ENCODE assay signal across 12 cellular contexts in the genomic region with DNA sequence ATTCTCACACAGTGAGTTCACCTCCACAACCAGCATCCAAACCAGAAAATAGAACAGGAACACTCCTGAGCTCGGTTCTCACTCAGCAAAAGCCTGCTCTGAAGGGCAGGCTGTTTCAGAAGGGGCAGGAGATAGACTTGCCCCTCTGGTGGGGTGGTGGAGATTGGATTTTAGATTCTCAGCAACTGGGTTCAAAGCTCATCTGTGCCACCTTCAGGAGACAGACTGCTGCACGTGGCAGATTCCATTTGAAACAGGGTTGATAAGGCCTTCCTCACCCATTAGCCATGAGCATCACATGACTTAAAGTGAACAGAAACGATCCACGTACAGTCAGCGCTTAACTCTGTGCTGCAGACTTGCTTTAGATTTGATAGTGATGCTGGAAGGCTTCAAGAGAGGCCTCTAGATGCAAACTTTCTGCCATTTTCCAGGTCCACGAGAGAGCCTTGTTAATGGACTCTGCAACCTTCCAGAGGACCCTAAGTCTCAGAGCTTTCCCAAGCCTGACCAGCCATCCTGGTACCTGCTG. TPM values are rescaled to one million over a fixed set of nuclear protein-coding genes. Genes with fewer than 3 reads are reported as not detected.
A peak's percentile ranks its signal among the peaks of the same experiment; 100 is the strongest.
DNase-seq lines count a peak whose midpoint lies in the region; ATAC-seq, FAIRE-seq and TF ChIP-seq lines count a peak whose summit lies in the region.
"Had no signal": no experiment of that assay in that cellular context is flagged by ENCODE, and none has a peak within 500 bp of the region (broad histone marks: within the 10 kb centered on the region; RNA-seq: fewer than 3 reads in every experiment).

No MANE protein-coding gene starts in this region.

- no peak for ATAC-seq in IMR-90 (ENCODE audit: low read depth)
- no peak for ATAC-seq in K562
- no peak for ATAC-seq in GM21786 (IDR thresholded peaks at IDR 0.05; ENCODE audit: unreplicated experiment)
- ATAC-seq: activated CD8-positive, alpha-beta T cell treated with anti-CD3 and anti-CD28 coated beads for 36 hours had no signal

- intact Hi-C loops in IMR-90 (cut with micrococcal nuclease), result loop anchor here (5.0 kb wide), 1 partner anchor 95 kb away; no protein-coding TSS in a partner anchor
- intact Hi-C loops in K562 (cut with micrococcal nuclease), result no loop called here

- H3K36me3 ChIP-seq in GM06990 (ENCODE audit: control insufficient read depth, insufficient read depth, low read length) (no peaks in the 10 kb centered on the region), IMR-90 (ENCODE audit: control insufficient read depth, insufficient read depth, low read length) (no peaks in the 10 kb centered on the region), K562 (ENCODE audit: control insufficient read depth, insufficient read depth, low read length) (no peaks in the 10 kb centered on the region), neural progenitor cell (no peaks in the 10 kb centered on the region)
- H3K36me3 ChIP-seq: neutrophil, stomach had no signal

- peaks cover 13% of the 10 kb centered on the region for H3K27me3 Mint-ChIP-seq in neural progenitor cell (ENCODE audit: insufficient read depth, low read depth)
- H3K27me3 Mint-ChIP-seq: activated CD8-positive, alpha-beta T cell treated with anti-CD3 and anti-CD28 coated beads for 36 hours had no signal

- H2BK5ac ChIP-seq in IMR-90 (ENCODE audit: low read depth, low read length, poor library complexity, severe bottlenecking), result no peak overlapping the region

- H3K36me3 Mint-ChIP-seq in neural progenitor cell, result no peaks in the 10 kb centered on the region
- H3K36me3 Mint-ChIP-seq: activated naive CD8-positive, alpha-beta T cell treated with anti-CD3 and anti-CD28 coated beads for 36 hours had no signal

- no peak for FAIRE-seq in K562 (lab: Jason Lieb, UNC)

- H3K4ac ChIP-seq in IMR-90 (ENCODE audit: low read depth, low read length), result no peak overlapping the region

- H3F3A ChIP-seq in neural progenitor cell (ENCODE audit: low read depth), result no peaks in the 10 kb centered on the region

- TF ChIP-seq POLR2A in IMR-90 (IDR thresholded peaks at IDR 0.05; ENCODE audit: low read depth, low read length) (no peak), K562 (conservative IDR thresholded peaks at IDR 0.05) (no peak)

- H4K8ac ChIP-seq in IMR-90 (ENCODE audit: low read depth in 2 of 2, low read length in 2 of 2), result no peak overlapping the region

- no peak overlapping the region for H4K91ac ChIP-seq in IMR-90 (ENCODE audit: insufficient read depth, low read depth, low read length)

- H3K18ac ChIP-seq in IMR-90 (ENCODE audit: low read depth, low read length), result no peak overlapping the region

- H3K9me3 ChIP-seq in IMR-90 (ENCODE audit: control insufficient read depth, insufficient read depth, low read length) (no peaks in the 10 kb centered on the region), K562 (replicated peaks; ENCODE audit: control insufficient read depth, insufficient read depth, low read depth, low read length) (no peaks in the 10 kb centered on the region), neural progenitor cell (ENCODE audit: low read depth) (no peaks in the 10 kb centered on the region)
- H3K9me3 ChIP-seq: neutrophil, stomach had no signal

- H2AK5ac ChIP-seq in IMR-90 (ENCODE audit: low read depth, low read length), result no peak overlapping the region

- no peaks in the 10 kb centered on the region for H3K4me1 ChIP-seq in IMR-90 (ENCODE audit: control insufficient read depth, insufficient read depth, low read length)
- no peaks in the 10 kb centered on the region for H3K4me1 ChIP-seq in K562 (replicated peaks in 1 of 2; ENCODE audit: control insufficient read depth in 2 of 2, insufficient read depth in 2 of 2, low read length in 2 of 2)
- H3K4me1 ChIP-seq in neural progenitor cell, result no peaks in the 10 kb centered on the region
- H3K4me1 ChIP-seq: stomach had no signal

- no peak overlapping the region for H2BK15ac ChIP-seq in IMR-90 (ENCODE audit: low read depth, low read length)

- POLR2A ChIA-PET in IMR-90 (lab: Charles Lee; ENCODE audit: unreplicated experiment) (no interaction called here), K562 (lab: Yijun Ruan, JAX) (no interaction called here)

- no peak overlapping the region for H3K27ac Mint-ChIP-seq in neural progenitor cell
- H3K27ac Mint-ChIP-seq: activated naive CD8-positive, alpha-beta T cell treated with anti-CD3 and anti-CD28 coated beads for 36 hours had no signal

- TF ChIP-seq RAD21 in IMR-90 (IDR thresholded peaks at IDR 0.05; ENCODE audit: low read length), result no peak
- no peak for TF ChIP-seq RAD21 in K562 (CRISPR knock-in tag; conservative IDR thresholded peaks at IDR 0.05 in 1 of 2, IDR thresholded peaks at IDR 0.05 in 1 of 2)

- H3K9me1 ChIP-seq in IMR-90 (ENCODE audit: insufficient read depth, low read length) (no peaks in the 10 kb centered on the region), K562 (ENCODE audit: control insufficient read depth, insufficient read depth, low read length) (no peaks in the 10 kb centered on the region)

- dilution Hi-C loops in IMR-90 (cut with HindIII; ENCODE audit: low sequenced_read_pairs, unreplicated experiment), result no loop called here

- H3K27me3 ChIP-seq in GM06990 (replicated peaks; ENCODE audit: control insufficient read depth, insufficient read depth, low read length), result no peaks in the 10 kb centered on the region
- H3K27me3 ChIP-seq in IMR-90 (ENCODE audit: control insufficient read depth, insufficient read depth, low read length), result peaks cover 32% of the 10 kb centered on the region
- H3K27me3 ChIP-seq in K562 (ENCODE audit: control insufficient read depth in 2 of 2, insufficient read depth in 2 of 2, low read length in 2 of 2), result peaks cover 4 to 27% of the 10 kb centered on the region in 2 experiments; a peak in 3 of 5 replicates
- H3K27me3 ChIP-seq in neural progenitor cell, result no peaks in the 10 kb centered on the region
- H3K27me3 ChIP-seq: neutrophil, stomach had no signal

- H3K9me3 Mint-ChIP-seq in neural progenitor cell, result no peaks in the 10 kb centered on the region
- H3K9me3 Mint-ChIP-seq: activated CD8-positive, alpha-beta T cell treated with anti-CD3 and anti-CD28 coated beads for 36 hours; activated naive CD8-positive, alpha-beta T cell treated with anti-CD3 and anti-CD28 coated beads for 36 hours had no signal

- H2AFZ ChIP-seq in IMR-90 (replicated peaks; ENCODE audit: low read length, poor library complexity), result peak overlapping the region; percentile 59
- no peak overlapping the region for H2AFZ ChIP-seq in K562 (ENCODE audit: low read depth, low read length)
- peak overlapping the region; percentile 53 for H2AFZ ChIP-seq in neural progenitor cell (replicated peaks)

- no peaks in the 10 kb centered on the region for H3K79me2 ChIP-seq in K562 (ENCODE audit: control insufficient read depth, insufficient read depth, low read length)
- no peaks in the 10 kb centered on the region for H3K79me2 ChIP-seq in neural progenitor cell (ENCODE audit: low read depth)

- in situ Hi-C loops in IMR-90 (cut with MboI; ENCODE audit: low sequenced_read_pairs) (no loop called here), K562 (cut with MboI) (loop anchor here (10.0 kb wide), 1 partner anchor 277 kb away; no protein-coding TSS in a partner anchor)

- H3K4me2 ChIP-seq in IMR-90 (ENCODE audit: low read depth, low read length) (no peak overlapping the region), K562 (ENCODE audit: insufficient read depth, low read length) (no peak overlapping the region), neural progenitor cell (no peak overlapping the region)

- TF ChIP-seq CTCF in GM06990 (IDR thresholded peaks at IDR 0.05; ENCODE audit: insufficient read depth, low read length, poor library complexity, severe bottlenecking) (peak; percentile 36), IMR-90 (conservative IDR thresholded peaks at IDR 0.05; ENCODE audit: low read depth, low read length) (no peak; the same call in 1 of the 2 replicates), K562 (IDR thresholded peaks at IDR 0.05 in 2 of 3, conservative IDR thresholded peaks at IDR 0.05 in 1 of 3; ENCODE audit: insufficient read depth in 2 of 3, low read depth in 1 of 3, low read length in 3 of 3) (no peak), neural progenitor cell (IDR thresholded peaks at IDR 0.05) (peak; percentile 13)

- DNase-seq in GM06990 (ENCODE audit: extremely low read depth, insufficient read length) (no peak), IMR-90 (peak; percentile 11), K562 (ENCODE audit: extremely low read depth in 1 of 4, low spot score in 3 of 4) (no peak), neural progenitor cell (ENCODE audit: low spot score) (no peak), NCI-H1048 (lab: John Stamatoyannopoulos, UW) (no peak), amygdala (lab: John Stamatoyannopoulos, UW) (no peak)
- DNase-seq: activated CD8-positive, alpha-beta T cell treated with anti-CD3 and anti-CD28 coated beads for 36 hours; activated naive CD8-positive, alpha-beta T cell treated with anti-CD3 and anti-CD28 coated beads for 36 hours; stomach had no signal

- H3K4me3 ChIP-seq in GM06990 (replicated peaks; ENCODE audit: low read depth, low read length), result no peak overlapping the region
- no peak overlapping the region for H3K4me3 ChIP-seq in IMR-90 (ENCODE audit: insufficient read depth, low read depth, low read length)
- no peak overlapping the region for H3K4me3 ChIP-seq in K562
- no peak overlapping the region for H3K4me3 ChIP-seq in neural progenitor cell
- H3K4me3 ChIP-seq: stomach had no signal

- H3K56ac ChIP-seq in IMR-90 (ENCODE audit: extremely low read depth, insufficient read depth, low read length), result no peak overlapping the region

- CTCF ChIA-PET in IMR-90 (lab: Yijun Ruan, JAX), result no interaction called here
- CTCF ChIA-PET in K562 (lab: Yijun Ruan, JAX; ENCODE audit: low intra/inter-chr PET ratio), result no interaction called here

- no peak overlapping the region for H4K5ac ChIP-seq in IMR-90 (ENCODE audit: low read depth, low read length)

- H3K27ac ChIP-seq in IMR-90 (ENCODE audit: insufficient read depth, low read length) (no peak overlapping the region), K562 (ENCODE audit: extremely low read depth, low read depth, low read length) (no peak overlapping the region), neural progenitor cell (no peak overlapping the region)
- H3K27ac ChIP-seq: neutrophil, stomach had no signal

- H3K4me1 Mint-ChIP-seq in neural progenitor cell, result peaks cover 8% of the 10 kb centered on the region

- no peak overlapping the region for H2BK20ac ChIP-seq in IMR-90 (ENCODE audit: low read depth, low read length)

- WGBS in IMR-90 (ENCODE audit: extremely low coverage in 2 of 2, insufficient read length in 1 of 2), 2 experiments, result no CpG with 5 or more reads among the region's 6 CpGs
- WGBS in K562 (ENCODE audit: insufficient coverage, low coverage, missing lambda C conversion rate), result 0% methylated on average over 6 of the region's 6 CpGs

- H3K4me3 Mint-ChIP-seq in neural progenitor cell, result no peak overlapping the region
- H3K4me3 Mint-ChIP-seq: activated CD8-positive, alpha-beta T cell treated with anti-CD3 and anti-CD28 coated beads for 36 hours; activated naive CD8-positive, alpha-beta T cell treated with anti-CD3 and anti-CD28 coated beads for 36 hours had no signal

- no peak for TF ChIP-seq EP300 in K562 (IDR thresholded peaks at IDR 0.05; ENCODE audit: low read length)

- H3K9ac ChIP-seq in IMR-90 (ENCODE audit: low read depth, low read length), result no peak overlapping the region
- no peak overlapping the region for H3K9ac ChIP-seq in K562 (ENCODE audit: insufficient read depth in 1 of 2, low read depth in 2 of 2, low read length in 2 of 2)
- H3K9ac ChIP-seq in neural progenitor cell, result no peak overlapping the region

- H2AK9ac ChIP-seq in IMR-90 (replicated peaks; ENCODE audit: low read depth, low read length, poor library complexity), result no peak overlapping the region

- H3K14ac ChIP-seq in IMR-90 (replicated peaks; ENCODE audit: low read depth, low read length), result no peak overlapping the region

- BruUV-seq in IMR-90 (replicated peaks; lab: Mats Ljungman, UMichigan), result no TSS peak
- no TSS peak for BruUV-seq in K562 (replicated peaks; lab: Mats Ljungman, UMichigan)

- H4K20me1 ChIP-seq in IMR-90 (ENCODE audit: insufficient read depth, low read length) (no peaks in the 10 kb centered on the region), K562 (replicated peaks; ENCODE audit: control insufficient read depth, insufficient read depth, low read length) (no peaks in the 10 kb centered on the region), neural progenitor cell (ENCODE audit: low read depth) (no peaks in the 10 kb centered on the region)

- H2BK120ac ChIP-seq in IMR-90 (ENCODE audit: low read depth, low read length), result no peak overlapping the region

- H3K79me1 ChIP-seq in IMR-90 (ENCODE audit: low read depth in 1 of 2, low read length in 2 of 2), result no peaks in the 10 kb centered on the region

- no peak overlapping the region for H3K23ac ChIP-seq in IMR-90 (ENCODE audit: low read depth, low read length)

RNA-seq across cellular contexts. Expression of a gene that starts 35.0 kb away (rescaled TPM):
- total RNA-seq in IMR-90 (2012; rRNA removed) (23.6 and 23.7 TPM in 2 replicates), K562 (2014; rRNA removed) (0.32 TPM in 1 of 2 replicates, not detected in the other), K562 (2014; rRNA removed; fragmentation: Illumina TruSeq; extraction: Trizol) (not detected in 2 replicates), K562 (2015; rRNA removed; fragmentation: Illumina TruSeq; extraction: Trizol) (not detected in 2 replicates), K562 (2021) (0.18 and 0.60 TPM in 2 replicates), neural progenitor cell (ENCODE audit: low replicate concordance) (0.12 and 0.15 TPM in 2 replicates)
- polyA plus RNA-seq in IMR-90 (2012; rRNA removed) (59.9 and 60.6 TPM in 2 replicates), K562 (2011; rRNA removed) (not detected in 2 replicates), K562 (2014; fragmentation: Illumina TruSeq; extraction: Trizol) (not detected in 2 replicates), K562 (2014; fragmentation: Nextera tagmentation; extraction: Ambion mirVana) (not detected), K562 (2014; rRNA removed) (0.12 TPM in 1 of 2 replicates, not detected in the other)
- 33.0 and 76.1 TPM in 2 replicates for polyA plus RNA-seq in IMR-90 (2012; cell fraction: cytosol; rRNA removed)
- 37.3 and 45.7 TPM in 2 replicates for polyA plus RNA-seq in IMR-90 (2012; cell fraction: nucleus; rRNA removed; ENCODE audit: low replicate concordance)
- total RNA-seq in K562 (2011; cell fraction: chromatin; rRNA removed; ENCODE audit: low replicate concordance), result not detected in 2 replicates
- 0.13 TPM in 1 of 2 replicates, not detected in the other for total RNA-seq in K562 (2011; cell fraction: nucleolus; rRNA removed)
- total RNA-seq in K562 (2011; cell fraction: nucleoplasm; rRNA removed), result 0.61 TPM in 1 of 2 replicates, not detected in the other
- polyA plus RNA-seq in K562 (2011; cell fraction: cytosol; rRNA removed), result not detected in 2 replicates
- not detected in 2 replicates for polyA plus RNA-seq in K562 (2011; cell fraction: nucleus; rRNA removed)
- polyA plus RNA-seq in K562 (2012), result 0.09 TPM in 1 of 2 replicates, not detected in the other
- not detected in 2 replicates for polyA minus RNA-seq in K562 (2011; rRNA and poly(A)+ RNA removed)
- polyA minus RNA-seq in K562 (2011; cell fraction: cytosol; rRNA and poly(A)+ RNA removed), result not detected in 2 replicates
- 0.13 and 0.33 TPM in 2 replicates for polyA minus RNA-seq in K562 (2011; cell fraction: nucleus; rRNA and poly(A)+ RNA removed)

RNA-seq across cellular contexts. Expression of a gene that starts 57.7 kb away (rescaled TPM):
- not detected in 2 replicates for total RNA-seq in IMR-90 (2012; rRNA removed)
- not detected in 2 replicates for polyA plus RNA-seq in IMR-90 (2012; rRNA removed)
- polyA plus RNA-seq in IMR-90 (2012; cell fraction: cytosol; rRNA removed), result not detected in 2 replicates
- polyA plus RNA-seq in IMR-90 (2012; cell fraction: nucleus; rRNA removed; ENCODE audit: low replicate concordance), result not detected in 2 replicates
- not detected in 2 replicates for total RNA-seq in K562 (2011; cell fraction: chromatin; rRNA removed; ENCODE audit: low replicate concordance)
- total RNA-seq in K562 (2011; cell fraction: nucleolus; rRNA removed), result not detected in 2 replicates
- not detected in 2 replicates for total RNA-seq in K562 (2011; cell fraction: nucleoplasm; rRNA removed)
- total RNA-seq in K562 (2014; rRNA removed), result not detected in 2 replicates
- total RNA-seq in K562 (2014; rRNA removed; fragmentation: Illumina TruSeq; extraction: Trizol), result not detected in 2 replicates
- total RNA-seq in K562 (2015; rRNA removed; fragmentation: Illumina TruSeq; extraction: Trizol), result not detected in 2 replicates
- not detected in 2 replicates for total RNA-seq in K562 (2021)
- polyA plus RNA-seq in K562 (2011; rRNA removed), result not detected in 2 replicates
- polyA plus RNA-seq in K562 (2011; cell fraction: cytosol; rRNA removed), result not detected in 2 replicates
- not detected in 2 replicates for polyA plus RNA-seq in K562 (2011; cell fraction: nucleus; rRNA removed)
- polyA plus RNA-seq in K562 (2012), result not detected in 2 replicates
- polyA plus RNA-seq in K562 (2014; fragmentation: Illumina TruSeq; extraction: Trizol), result not detected in 2 replicates
- polyA plus RNA-seq in K562 (2014; fragmentation: Nextera tagmentation; extraction: Ambion mirVana), result not detected
- not detected in 2 replicates for polyA plus RNA-seq in K562 (2014; rRNA removed)
- polyA minus RNA-seq in K562 (2011; rRNA and poly(A)+ RNA removed), result 0.06 TPM in 1 of 2 replicates, not detected in the other
- not detected in 2 replicates for polyA minus RNA-seq in K562 (2011; cell fraction: cytosol; rRNA and poly(A)+ RNA removed)
- not detected in 2 replicates for polyA minus RNA-seq in K562 (2011; cell fraction: nucleus; rRNA and poly(A)+ RNA removed)
- total RNA-seq in neural progenitor cell (ENCODE audit: low replicate concordance), result 0.15 TPM in 1 of 2 replicates, not detected in the other
- total RNA-seq: activated CD8-positive, alpha-beta T cell treated with anti-CD3 and anti-CD28 coated beads for 36 hours; activated naive CD8-positive, alpha-beta T cell treated with anti-CD3 and anti-CD28 coated beads for 36 hours; NCI-H460 had no signal

Comparison
In these comparisons a context has a peak if more than half of its experiments do, and no peak if none do; other contexts are left out.
1. CTCF ChIP-seq: peak in GM06990 (single experiment) and neural progenitor cell (single experiment); none in IMR-90 (single experiment) and K562 (0 of 3).
2. RNA of a gene that starts 35.0 kb away (total RNA-seq): 23.6 to 23.7 TPM in IMR-90; 0.13 to 0.61 TPM in K562 and 0.12 to 0.15 TPM in neural progenitor cell; every median in the first group is over 10 times any median in the second.